ENCODE assay signal across 8 cellular contexts in the genomic region with DNA sequence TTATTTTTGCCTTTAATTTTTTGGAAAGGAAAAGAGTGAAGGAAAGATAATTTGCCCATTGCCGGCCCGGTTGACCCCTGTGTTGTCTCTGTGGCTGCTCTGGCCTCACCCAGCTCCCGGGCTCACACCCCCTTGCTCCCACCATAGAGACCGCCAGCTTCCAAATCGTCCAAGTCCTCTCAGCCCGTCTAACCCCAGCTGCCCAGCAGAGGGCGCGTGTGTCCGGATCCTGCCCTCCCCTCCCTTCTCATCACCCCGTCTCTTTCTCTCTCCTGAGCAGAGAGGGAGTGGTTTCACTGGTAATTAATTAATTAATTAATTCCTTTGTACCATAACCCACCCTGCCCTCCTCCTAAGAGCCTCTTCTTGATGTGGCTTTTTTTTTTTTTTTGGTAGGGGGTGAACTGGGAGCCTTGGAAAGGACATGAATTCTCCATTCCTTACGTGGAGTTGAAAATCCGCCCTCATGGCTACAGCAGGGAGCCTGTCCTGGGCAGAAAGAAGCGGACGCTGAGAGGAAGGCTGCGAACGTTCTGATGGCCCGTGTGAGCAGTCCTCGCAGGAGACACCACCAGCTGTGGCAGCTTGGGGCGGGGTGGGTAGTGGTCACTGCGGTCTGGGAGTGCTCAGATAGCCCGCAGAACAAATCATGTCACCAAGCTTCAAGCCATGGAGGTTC. TPM values are rescaled to one million over a fixed set of nuclear protein-coding genes. Genes with fewer than 3 reads are reported as not detected.
DNase-seq lines count a peak whose midpoint lies in the region; ATAC-seq and TF ChIP-seq lines count a peak whose summit lies in the region.

No MANE protein-coding gene starts in this region.

- H4K20me1 ChIP-seq in hepatocyte (ENCODE audit: insufficient read depth, poor library complexity, severe bottlenecking) (no peaks in the 10 kb centered on the region), smooth muscle cell (ENCODE audit: low read depth) (no peaks in the 10 kb centered on the region)

- no peaks in the 10 kb centered on the region for H3K79me2 ChIP-seq in hepatocyte
- no peaks in the 10 kb centered on the region for H3K79me2 ChIP-seq in smooth muscle cell (ENCODE audit: low read depth)

- no peaks in the 10 kb centered on the region for H3K9me2 ChIP-seq in hepatocyte (replicated peaks; ENCODE audit: insufficient read depth)

- no peaks in the 10 kb centered on the region for H3F3A ChIP-seq in smooth muscle cell (ENCODE audit: low read depth)

- intact Hi-C loops in CD8-positive, alpha-beta T cell (cut with DNase I, micrococcal nuclease): loop anchor here in 1 of 2 experiments (5.0 kb wide), 2 partner anchors 119 to 1546 kb away; no protein-coding TSS in a partner anchor

- no peaks in the 10 kb centered on the region for H3K36me3 ChIP-seq in CD8-positive, alpha-beta T cell (ENCODE audit: insufficient read depth, low read length)
- H3K36me3 ChIP-seq in hepatocyte (replicated peaks; ENCODE audit: insufficient read depth, low read depth) (no peaks in the 10 kb centered on the region), smooth muscle cell (ENCODE audit: low read depth) (no peaks in the 10 kb centered on the region)

- H3K4me2 ChIP-seq in hepatocyte: peak overlapping the region; percentile 67
- H3K4me2 ChIP-seq in smooth muscle cell: peak overlapping the region; percentile 73

- DNase-seq in CD8-positive, alpha-beta T cell: peak; percentile 48 to 75 (median 54)
- DNase-seq in NCI-H1048 (lab: John Stamatoyannopoulos, UW): peak; percentile 81
- DNase-seq in T-helper 2 cell: peak; percentile 10 to 65 (median 49)
- DNase-seq in amniotic epithelial cell (ENCODE audit: low read depth): peak; percentile 26
- DNase-seq in hepatocyte (ENCODE audit: low spot score): peak; percentile 81
- DNase-seq in smooth muscle cell (lab: John Stamatoyannopoulos, UW; ENCODE audit: unreplicated experiment): peak; percentile 27

- no peak overlapping the region for H3K9ac ChIP-seq in smooth muscle cell (ENCODE audit: low read depth)

- no peaks in the 10 kb centered on the region for H3K9me3 Mint-ChIP-seq in CD8-positive, alpha-beta T cell

- no peaks in the 10 kb centered on the region for H3K27me3 ChIP-seq in CD8-positive, alpha-beta T cell (ENCODE audit: insufficient read depth, low read length)
- H3K27me3 ChIP-seq in hepatocyte (peaks cover 12% of the 10 kb centered on the region), smooth muscle cell (ENCODE audit: low read depth) (peaks cover 19% of the 10 kb centered on the region)

- peaks cover 28% of the 10 kb centered on the region for H3K27me3 Mint-ChIP-seq in CD8-positive, alpha-beta T cell (ENCODE audit: low read depth)

- peaks cover 2% of the 10 kb centered on the region for H3K4me1 ChIP-seq in CD8-positive, alpha-beta T cell (ENCODE audit: insufficient read depth, low read length)
- H3K4me1 ChIP-seq in hepatocyte (ENCODE audit: insufficient read depth) (peaks cover 7% of the 10 kb centered on the region), smooth muscle cell (ENCODE audit: low read depth) (no peaks in the 10 kb centered on the region)

- POLR2A ChIA-PET in CD8-positive, alpha-beta T cell (lab: Charles Lee): interaction anchor here (0.9 kb wide), 1 partner anchor 49 kb away, joined by 4 read pairs; no protein-coding TSS in a partner anchor

- peak; percentile 87 for ATAC-seq in CD8-positive, alpha-beta T cell
- ATAC-seq in GM21529 (IDR thresholded peaks at IDR 0.05; ENCODE audit: unreplicated experiment) (peak; percentile 35), HG02571 (IDR thresholded peaks at IDR 0.05; ENCODE audit: unreplicated experiment) (no peak)

- peaks cover 3% of the 10 kb centered on the region for H3K4me1 Mint-ChIP-seq in CD8-positive, alpha-beta T cell (ENCODE audit: low read depth)

- no peak overlapping the region for H3K4me3 Mint-ChIP-seq in CD8-positive, alpha-beta T cell

- peak; percentile 88 for TF ChIP-seq CTCF in CD8-positive, alpha-beta T cell (IDR thresholded peaks at IDR 0.05)
- TF ChIP-seq CTCF in hepatocyte (IDR thresholded peaks at IDR 0.05; ENCODE audit: poor library complexity) (peak; percentile 85), smooth muscle cell (IDR thresholded peaks at IDR 0.05; ENCODE audit: borderline replicate concordance, insufficient read depth, poor library complexity, severe bottlenecking) (peak; percentile 78)

- H3K4me3 ChIP-seq in CD8-positive, alpha-beta T cell (ENCODE audit: low read depth, low read length): no peak overlapping the region
- H3K4me3 ChIP-seq in hepatocyte: no peak overlapping the region
- peak overlapping the region; percentile 29 for H3K4me3 ChIP-seq in smooth muscle cell

- CTCF ChIA-PET in CD8-positive, alpha-beta T cell (lab: Charles Lee): interaction anchor here (0.6 to 13.3 kb wide), 30 partner anchors 8 to 400 kb away, joined by 3 to 432 read pairs (median 4); no protein-coding TSS in a partner anchor

- no peaks in the 10 kb centered on the region for H3K9me3 ChIP-seq in CD8-positive, alpha-beta T cell (ENCODE audit: low read length)
- H3K9me3 ChIP-seq in hepatocyte (ENCODE audit: low read depth): no peaks in the 10 kb centered on the region
- H3K9me3 ChIP-seq in smooth muscle cell (replicated peaks; ENCODE audit: low read depth): no peaks in the 10 kb centered on the region

- no peak overlapping the region for H3K27ac ChIP-seq in CD8-positive, alpha-beta T cell (ENCODE audit: low read depth, low read length)
- no peak overlapping the region for H3K27ac ChIP-seq in hepatocyte
- no peak overlapping the region for H3K27ac ChIP-seq in smooth muscle cell (ENCODE audit: low read depth)

- no peak overlapping the region for H3K27ac Mint-ChIP-seq in CD8-positive, alpha-beta T cell

- H3K36me3 Mint-ChIP-seq in CD8-positive, alpha-beta T cell: no peaks in the 10 kb centered on the region

- H2AFZ ChIP-seq in hepatocyte (peak overlapping the region; percentile 46), smooth muscle cell (ENCODE audit: low read depth) (peak overlapping the region; percentile 41)

- 21% methylated on average over 21 of the region's 21 CpGs for WGBS in hepatocyte (ENCODE audit: low lambda C conversion rate, missing lambda C conversion rate)
- WGBS in smooth muscle cell (ENCODE audit: low lambda C conversion rate): 24% methylated on average over 21 of the region's 21 CpGs

RNA-seq across cellular contexts. Expression of gene KIAA0040, which starts 45.9 kb away (rescaled TPM):
- total RNA-seq in CD8-positive, alpha-beta T cell: 1 to 10 TPM; 8.7 to 9.6 TPM
- total RNA-seq in hepatocyte (8.1 and 8.3 TPM in 2 replicates), smooth muscle cell (7.2 and 8.9 TPM in 2 replicates)
- polyA plus RNA-seq in hepatocyte (4.5 and 7.1 TPM in 2 replicates), smooth muscle cell (3.8 and 8.4 TPM in 2 replicates)

Comparison
In these comparisons a context has a peak if more than half of its experiments do, and no peak if none do; other contexts are left out.
1. DNase-seq: peak in every context shown above with its lines; median percentile 81 in NCI-H1048; 81 in hepatocyte; 54 in CD8-positive, alpha-beta T cell; 49 in T-helper 2 cell; 27 in smooth muscle cell; 26 in amniotic epithelial cell.